In genomic region chr9:96020300-96020821, GRCh38 we compare ENCODE assay signal across 8 cellular contexts.
DNase-seq lines count a peak whose midpoint lies in the region; ATAC-seq and TF ChIP-seq lines count a peak whose summit lies in the region.

No MANE protein-coding gene starts in this region.

- H3K36me3 ChIP-seq in DOHH2 (ENCODE audit: control insufficient read depth, low read length) (no peaks in the 10 kb centered on the region), gastroesophageal sphincter (peaks cover 0 to 11% of the 10 kb centered on the region in 2 donors), prostate gland (no peaks in the 10 kb centered on the region)

- CTCF ChIA-PET in WTC11 (lab: Charles Lee): interaction anchor here (1.1 kb wide), 1 partner anchor 41 kb away, joined by 4 read pairs; no protein-coding TSS in a partner anchor

- TF ChIP-seq CTCF in DOHH2 (IDR thresholded peaks at IDR 0.05; ENCODE audit: low read depth, low read length, poor library complexity, severe bottlenecking): no peak
- TF ChIP-seq CTCF in WTC11 (IDR thresholded peaks at IDR 0.05): no peak
- no peak for TF ChIP-seq CTCF in gastroesophageal sphincter (IDR thresholded peaks at IDR 0.05)
- no peak for TF ChIP-seq CTCF in prostate gland (IDR thresholded peaks at IDR 0.05)

- H3K9me2 ChIP-seq in DOHH2 (replicated peaks; ENCODE audit: control insufficient read depth, low read length): no peaks in the 10 kb centered on the region

- POLR2A ChIA-PET in WTC11 (lab: Charles Lee): no interaction called here

- no peak for DNase-seq in WTC11 (ENCODE audit: low spot score)
- no peak for DNase-seq in prostate gland (ENCODE audit: low spot score)
- no peak for DNase-seq in pons (ENCODE audit: low spot score)
- no peak for DNase-seq in SW 1271 (lab: John Stamatoyannopoulos, UW)
- DNase-seq in SHP77 treated with DMSO at 0.1 percent for 48 hours (lab: John Stamatoyannopoulos, UW): no peak

- H3K4me3 ChIP-seq in DOHH2 (ENCODE audit: low read length) (no peak overlapping the region; the same call in 1 of the 2 replicates), gastroesophageal sphincter (peak overlapping the region; percentile 38 to 72), prostate gland (peak overlapping the region; percentile 48 to 51)

- H3K9me3 ChIP-seq in DOHH2 (ENCODE audit: control insufficient read depth, insufficient read depth, low read length) (no peaks in the 10 kb centered on the region), gastroesophageal sphincter (no peaks in the 10 kb centered on the region), prostate gland (no peaks in the 10 kb centered on the region)

- no peaks in the 10 kb centered on the region for H3K9me3 Mint-ChIP-seq in WTC11

- H3K27me3 ChIP-seq in DOHH2 (ENCODE audit: control insufficient read depth, low read length): peaks cover 41% of the 10 kb centered on the region
- H3K27me3 ChIP-seq in gastroesophageal sphincter: peaks cover 12% of the 10 kb centered on the region
- no peaks in the 10 kb centered on the region for H3K27me3 ChIP-seq in prostate gland (replicated peaks; ENCODE audit: insufficient read depth)

- peaks cover 66% of the 10 kb centered on the region for H3K27me3 Mint-ChIP-seq in WTC11 (ENCODE audit: low read depth)

- TF ChIP-seq EP300 in gastroesophageal sphincter (IDR thresholded peaks at IDR 0.05): no peak

- H3K27ac ChIP-seq in DOHH2 (ENCODE audit: low read depth, low read length) (no peak overlapping the region), gastroesophageal sphincter (peak overlapping the region in 3 of 4 donors; percentile 59 to 86 (median 76)), prostate gland (peak overlapping the region; percentile 84)

- no peak for TF ChIP-seq POLR2A in gastroesophageal sphincter (IDR thresholded peaks at IDR 0.05)
- TF ChIP-seq POLR2A in prostate gland (IDR thresholded peaks at IDR 0.05): no peak

- ATAC-seq in WTC11 (peak; percentile 11; the same call in 1 of the 2 replicates), gastroesophageal sphincter (no peak), GM18873 (IDR thresholded peaks at IDR 0.05; ENCODE audit: low FRiP score, unreplicated experiment) (no peak)

- intact Hi-C loops in prostate gland (cut with DNase I): loop anchor here (5.0 to 10.0 kb wide), 2 partner anchors 117 to 136 kb away; no protein-coding TSS in a partner anchor

- no peaks in the 10 kb centered on the region for H3K36me3 Mint-ChIP-seq in WTC11

- 52 to 60% methylated on average over 2 to 8 of the region's 13 CpGs for WGBS in gastroesophageal sphincter (ENCODE audit: low coverage in 1 of 2), 2 donors
- 58% methylated on average over 10 of the region's 13 CpGs for WGBS in prostate gland

- H3F3A ChIP-seq in DOHH2 (ENCODE audit: control insufficient read depth, insufficient read depth): no peaks in the 10 kb centered on the region

- peak overlapping the region; percentile 21; the same call in 1 of the 2 replicates for H3K4me2 ChIP-seq in DOHH2 (ENCODE audit: low read length)

- H4K20me1 ChIP-seq in DOHH2 (ENCODE audit: control insufficient read depth, insufficient read depth, low read depth, low read length): no peaks in the 10 kb centered on the region

- peak overlapping the region; percentile 73 for H3K4me3 Mint-ChIP-seq in WTC11

- H3K79me2 ChIP-seq in DOHH2 (ENCODE audit: control insufficient read depth, low read length): no peaks in the 10 kb centered on the region

- no peaks in the 10 kb centered on the region; the same call in 1 of the 2 replicates for H3K4me1 ChIP-seq in DOHH2 (ENCODE audit: control insufficient read depth, low read length)
- peaks cover 0 to 33% (median 14%) of the 10 kb centered on the region in 3 donors for H3K4me1 ChIP-seq in gastroesophageal sphincter
- H3K4me1 ChIP-seq in prostate gland (replicated peaks): no peaks in the 10 kb centered on the region

- H3K4me1 Mint-ChIP-seq in WTC11: peaks cover 13% of the 10 kb centered on the region

- no peak overlapping the region for H3K27ac Mint-ChIP-seq in WTC11

TF ChIP-seq in WTC11, 78 proteins besides CTCF, POLR2A, EP300 and RAD21:
- TF ChIP-seq MLX (CRISPR knock-in tag; IDR thresholded peaks at IDR 0.05) (no peak), PRDM15 (CRISPR knock-in tag; IDR thresholded peaks at IDR 0.05) (peak; percentile 56; the same call in 1 of the 2 replicates)
